In genomic region chr19:42065051-42065450, GRCh38 we compare ENCODE assay signal across 11 cellular contexts. TPM values are rescaled to one million over a fixed set of nuclear protein-coding genes. Genes with fewer than 3 reads are reported as not detected.
"Had no signal": no experiment of that assay in that cellular context is flagged by ENCODE, and none has a peak within 500 bp of the region (broad histone marks: within the 10 kb centered on the region; RNA-seq: fewer than 3 reads in every experiment).

No MANE protein-coding gene starts in this region.

- H3K4me1 ChIP-seq: HAP-1 had no signal

- H3K27ac ChIP-seq: GM23248, HL-60 had no signal

- H3K9me3 ChIP-seq: HAP-1 had no signal

- FAIRE-seq: HepG2 had no signal

- H3K9ac ChIP-seq: GM23248 had no signal

- ATAC-seq: HCT116, HepG2 had no signal

- H3K36me3 Mint-ChIP-seq: IgD-negative memory B cell had no signal

- H2AFZ ChIP-seq: GM23248 had no signal

- H3K27ac Mint-ChIP-seq: HFFc6, IgD-negative memory B cell had no signal

- DNase-seq: GM23248, GOT3, H7, HFFc6, KG1 had no signal

- H3K4me3 Mint-ChIP-seq: HFFc6, IgD-negative memory B cell had no signal

- H3K4me3 ChIP-seq: GM23248, HAP-1 had no signal

- H3K36me3 ChIP-seq: HAP-1 had no signal

- H3K4me1 Mint-ChIP-seq: IgD-negative memory B cell had no signal

RNA-seq across cellular contexts. Expression of gene GRIK5, which starts 5.0 kb away (rescaled TPM):
- total RNA-seq: GM23248, HepG2, HT1080 had no signal
- polyA plus RNA-seq: GM23248, HepG2, IgD-negative memory B cell had no signal
